8 cellular contexts compared by ENCODE assay signal in genomic region chr7:143901710-143902587, GRCh38. TPM values are rescaled to one million over a fixed set of nuclear protein-coding genes. Genes with fewer than 3 reads are reported as not detected.
DNase-seq lines count a peak whose midpoint lies in the region; ATAC-seq lines count a peak whose summit lies in the region.

Gene TCAF1, minus strand, starts transcription at chr7:143902176. Its CDS starts 25,568 bp downstream, at chr7:143876608.

- H3K27me3 Mint-ChIP-seq in naive thymus-derived CD8-positive, alpha-beta T cell: no peaks in the 10 kb centered on the region

- no peaks in the 10 kb centered on the region for H3K9me3 ChIP-seq in KOPT-K1 (ENCODE audit: insufficient read depth, low read length, poor library complexity, severe bottlenecking)

- DNase-seq in Daoy (ENCODE audit: low read depth) (peak; percentile 99), RKO (ENCODE audit: low spot score) (peak; percentile 97), fibroblast of gingiva (ENCODE audit: low read depth) (peak; percentile 94)
- peak; percentile 78 to 81 for DNase-seq in activated T-helper 1 cell treated with anti-CD3 and anti-CD28 coated beads, Interleukin-2, amount 50 U/mL, for 16 hours (ENCODE audit: low read depth in 1 of 2, low spot score in 1 of 2)
- peak; percentile 77 to 94 (median 86) for DNase-seq in naive thymus-derived CD8-positive, alpha-beta T cell
- peak; percentile 73 to 85 (median 83) for DNase-seq in stimulated activated naive CD4-positive, alpha-beta T cell (lab: John Stamatoyannopoulos, UW)

- POLR2A ChIA-PET in naive thymus-derived CD8-positive, alpha-beta T cell (lab: Charles Lee): interaction anchor here (0.5 to 1.1 kb wide), 5 partner anchors 9 to 934 kb away, joined by 3 to 4 read pairs (median 3); partner anchors contain the start of gene TPK1

- peak; percentile 89 for ATAC-seq in GM21786 (IDR thresholded peaks at IDR 0.05; ENCODE audit: unreplicated experiment)
- peak; percentile 92 to 93 for ATAC-seq in naive thymus-derived CD8-positive, alpha-beta T cell

- H3K36me3 Mint-ChIP-seq in naive thymus-derived CD8-positive, alpha-beta T cell: no peaks in the 10 kb centered on the region

- peak within 1 kb of the TSS; percentile 76 to 97 (median 94) for H3K27ac Mint-ChIP-seq in naive thymus-derived CD8-positive, alpha-beta T cell

- no peaks in the 10 kb centered on the region for H3K36me3 ChIP-seq in KOPT-K1 (ENCODE audit: insufficient read depth, low read length)

- H3K9me3 Mint-ChIP-seq in naive thymus-derived CD8-positive, alpha-beta T cell: no peaks in the 10 kb centered on the region

- H3K4me3 Mint-ChIP-seq in naive thymus-derived CD8-positive, alpha-beta T cell: peak within 1 kb of the TSS; percentile 89 to 98 (median 92)

- peaks cover 15 to 44% (median 32%) of the 10 kb centered on the region in 4 donors for H3K4me1 Mint-ChIP-seq in naive thymus-derived CD8-positive, alpha-beta T cell

- peak within 1 kb of the TSS; percentile 85 for H3K27ac ChIP-seq in KOPT-K1 (ENCODE audit: low read depth, low read length, poor library complexity, severe bottlenecking)

RNA-seq across cellular contexts. Expression of gene TCAF1, which starts in this region (rescaled TPM):
- 43.8 and 66.8 TPM in 2 replicates for total RNA-seq in Daoy (2014; rRNA removed; shearing (Covaris generic))
- total RNA-seq in naive thymus-derived CD8-positive, alpha-beta T cell: 10 to 100 TPM; 16.9 to 19.2 TPM
- polyA plus RNA-seq in naive thymus-derived CD8-positive, alpha-beta T cell: 10 to 100 TPM in 2 of 3 donors, 1 to 10 TPM in 1; 8.9 to 15.2 (median 12.8) TPM

Comparison
In these comparisons a context has a peak if more than half of its experiments do, and no peak if none do; other contexts are left out.
1. Peak in every context shown above with its lines: DNase-seq, ATAC-seq and H3K27ac ChIP-seq.